ENCODE assay signal across 8 cellular contexts in genomic region chr11:62601364-62602140, GRCh38. TPM values are rescaled to one million over a fixed set of nuclear protein-coding genes. Genes with fewer than 3 reads are reported as not detected.
DNase-seq lines count a peak whose midpoint lies in the region; ATAC-seq lines count a peak whose summit lies in the region.

Gene MTA2, minus strand, starts transcription at chr11:62601865. Its CDS starts 415 bp downstream, at chr11:62601450.

- H3K9ac ChIP-seq in BLaER1 treated with 17β-estradiol and CSF1 and Interleukin-3, amounts not matched to agents 10 nM and 100 nM, result peak within 1 kb of the TSS; percentile 97 to 100 (median 99)

- H3K36me3 ChIP-seq in BLaER1 treated with 17β-estradiol and CSF1 and Interleukin-3, amounts not matched to agents 10 nM and 100 nM, result peaks cover 43 to 71% (median 59%) of the 10 kb centered on the region in 11 experiments

- ATAC-seq in GM19351 (IDR thresholded peaks at IDR 0.05; ENCODE audit: unreplicated experiment) (peak; percentile 72), HG03521 (IDR thresholded peaks at IDR 0.05; ENCODE audit: unreplicated experiment) (peak; percentile 74), left lobe of liver (peak; percentile 89)

- peaks cover 46 to 72% (median 60%) of the 10 kb centered on the region in 10 experiments for H3K4me1 ChIP-seq in BLaER1 treated with 17β-estradiol and CSF1 and Interleukin-3, amounts not matched to agents 10 nM and 100 nM

- no peaks in the 10 kb centered on the region for H3K9me3 ChIP-seq in BLaER1 treated with 17β-estradiol and CSF1 and Interleukin-3, amounts not matched to agents 10 nM and 100 nM (replicated peaks in 1 of 11)

- peak within 1 kb of the TSS; percentile 86 to 100 (median 99) for H3K27ac ChIP-seq in BLaER1 treated with 17β-estradiol and CSF1 and Interleukin-3, amounts not matched to agents 10 nM and 100 nM

- no peaks in the 10 kb centered on the region for H3K27me3 ChIP-seq in BLaER1 treated with 17β-estradiol and CSF1 and Interleukin-3, amounts not matched to agents 10 nM and 100 nM

- peak within 1 kb of the TSS; percentile 90 to 100 (median 98) for H3K4me3 ChIP-seq in BLaER1 treated with 17β-estradiol and CSF1 and Interleukin-3, amounts not matched to agents 10 nM and 100 nM

- DNase-seq in NCI-H748 (lab: John Stamatoyannopoulos, UW; ENCODE audit: unreplicated experiment), result peak; percentile 99
- DNase-seq in activated CD4-positive, alpha-beta T cell treated with anti-CD3 and anti-CD28 coated beads, Interleukin-2, amount 50 U/mL, for 1 hour, result peak; percentile 99
- DNase-seq in cortex of kidney (lab: John Stamatoyannopoulos, UW), result peak; percentile 76
- peak; percentile 98 for DNase-seq in left lobe of liver (ENCODE audit: low spot score)
- peak; percentile 99 for DNase-seq in stimulated activated CD4-positive, alpha-beta T cell treated with anti-CD3 and anti-CD28 coated beads, Interleukin-2, amount 100 ng/mL, for 4 hours (ENCODE audit: low read depth)

- H3K4me2 ChIP-seq in BLaER1 treated with 17β-estradiol and CSF1 and Interleukin-3, amounts not matched to agents 10 nM and 100 nM, result peak within 1 kb of the TSS; percentile 95 to 100 (median 98)

- H4K20me1 ChIP-seq in BLaER1 treated with 17β-estradiol and CSF1 and Interleukin-3, amounts not matched to agents 10 nM and 100 nM, result peaks cover 0 to 42% (median 24%) of the 10 kb centered on the region in 11 experiments; a peak in 18 of 22 replicates

RNA-seq across cellular contexts. Expression of gene MTA2, which starts in this region (rescaled TPM):
- 24.4 TPM for total RNA-seq in left lobe of liver

Comparison
In these comparisons a context has a peak if more than half of its experiments do, and no peak if none do; other contexts are left out.
1. Peak in every context shown above with its lines: DNase-seq, ATAC-seq, H3K4me3 ChIP-seq and H3K27ac ChIP-seq.